Comparison of ENCODE assay signal across 11 cellular contexts in genomic region chr14:60485057-60485599, GRCh38. TPM values are rescaled to one million over a fixed set of nuclear protein-coding genes. Genes with fewer than 3 reads are reported as not detected.
A peak's percentile ranks its signal among the peaks of the same experiment; 100 is the strongest.
DNase-seq lines count a peak whose midpoint lies in the region; ATAC-seq, FAIRE-seq and TF ChIP-seq lines count a peak whose summit lies in the region.
"Had no signal": no experiment of that assay in that cellular context is flagged by ENCODE, and none has a peak within 500 bp of the region (broad histone marks: within the 10 kb centered on the region; RNA-seq: fewer than 3 reads in every experiment).

No MANE protein-coding gene starts in this region.

- H2BK12ac ChIP-seq in H1 (ENCODE audit: low read depth, low read length) = no peak overlapping the region

- no peak overlapping the region for H3K27ac ChIP-seq in HUES64 (ENCODE audit: low read depth, low read length)
- no peak overlapping the region for H3K27ac ChIP-seq in H1 (ENCODE audit: low read depth, low read length)
- H3K27ac ChIP-seq in osteoblast (ENCODE audit: low read depth, low read length) = no peak overlapping the region
- no peak overlapping the region for H3K27ac ChIP-seq in body of pancreas
- H3K27ac ChIP-seq: gastroesophageal sphincter had no signal

- peak overlapping the region; percentile 46; the same call in 1 of the 2 replicates for H3K4me3 ChIP-seq in AG04449 (ENCODE audit: low read depth, low read length)
- H3K4me3 ChIP-seq in HUES64 (ENCODE audit: low read length) = peak overlapping the region; percentile 63
- peak overlapping the region; percentile 47 to 66 (median 59) for H3K4me3 ChIP-seq in H1 (ENCODE audit: extremely low read depth in 1 of 4, insufficient read depth in 2 of 4, low read depth in 3 of 4, low read length in 4 of 4)
- H3K4me3 ChIP-seq in osteoblast (ENCODE audit: insufficient read depth, low read length) = peak overlapping the region; percentile 66
- H3K4me3 ChIP-seq in body of pancreas = no peak overlapping the region

- 4% methylated on average over 25 of the region's 25 CpGs for WGBS in HUES64
- WGBS in H1 (ENCODE audit: extremely low coverage in 1 of 2, insufficient coverage in 1 of 2, insufficient read length in 1 of 2, insufficient replicate concordance in 2 of 2, low coverage in 1 of 2, low lambda C conversion rate in 2 of 2, missing lambda C conversion rate in 1 of 2), 2 experiments = 9% methylated on average over 25 of the region's 25 CpGs; no CpG with 5 or more reads in 1 of the 2 experiments
- 9 to 18% methylated on average over 25 of the region's 25 CpGs for WGBS in body of pancreas, 2 donors

- H3K9me3 ChIP-seq in HUES64 (ENCODE audit: insufficient read depth, low read depth, low read length) (peaks cover 3% of the 10 kb centered on the region; the same call in 1 of the 2 replicates), H1 (ENCODE audit: insufficient read depth in 2 of 2, low read depth in 1 of 2, low read length in 1 of 2) (no peaks in the 10 kb centered on the region), osteoblast (ENCODE audit: low read depth, low read length) (no peaks in the 10 kb centered on the region), body of pancreas (peaks cover 0 to 5% (median under 1%) of the 10 kb centered on the region in 3 donors)

- DNase-seq in AG04449 (ENCODE audit: low read depth, low spot score) = no peak
- no peak for DNase-seq in H1 (ENCODE audit: low read depth in 1 of 2, low spot score in 2 of 2)
- no peak for DNase-seq in osteoblast (ENCODE audit: insufficient read length, low spot score, missing footprints)
- no peak for DNase-seq in body of pancreas
- DNase-seq: CD4-positive, alpha-beta memory T cell; NCI-H1105 had no signal

- H2BK5ac ChIP-seq in H1 (ENCODE audit: low read depth, low read length) = no peak overlapping the region

- POLR2A ChIA-PET in AG04449 (lab: Yijun Ruan, JAX) = no interaction called here
- POLR2A ChIA-PET in H1 (lab: Charles Lee; ENCODE audit: partially characterized antibody) = no interaction called here

- no peak for TF ChIP-seq CTCF in AG04449 (IDR thresholded peaks at IDR 0.05; ENCODE audit: insufficient read depth, low read length, missing control alignments)
- TF ChIP-seq CTCF in H1 (IDR thresholded peaks at IDR 0.05; ENCODE audit: control extremely low read depth in 1 of 3, insufficient read depth in 1 of 3, low read depth in 1 of 3, low read length in 3 of 3) = no peak
- no peak for TF ChIP-seq CTCF in osteoblast (IDR thresholded peaks at IDR 0.05; ENCODE audit: extremely low read depth, low read depth, low read length)
- no peak for TF ChIP-seq CTCF in body of pancreas (IDR thresholded peaks at IDR 0.05)

- no peak overlapping the region for H3K14ac ChIP-seq in H1 (ENCODE audit: insufficient read length)

- no peak overlapping the region for H2BK120ac ChIP-seq in H1 (replicated peaks; ENCODE audit: low read depth, low read length)

- H4K20me1 ChIP-seq in H1 (replicated peaks in 1 of 2; ENCODE audit: control insufficient read depth in 1 of 2, insufficient read depth in 2 of 2, low read length in 2 of 2) (no peaks in the 10 kb centered on the region), osteoblast (ENCODE audit: insufficient read depth, low read length) (no peaks in the 10 kb centered on the region)

- no peak overlapping the region; the same call in 1 of the 2 replicates for H2BK15ac ChIP-seq in H1 (ENCODE audit: low read length)

- no peak overlapping the region for H3K4ac ChIP-seq in H1 (replicated peaks; ENCODE audit: insufficient read length, low read depth, low read length)

- no peak overlapping the region for H4K91ac ChIP-seq in H1 (replicated peaks; ENCODE audit: insufficient read length, low read length)

- H3K4me2 ChIP-seq in H1 (ENCODE audit: insufficient read depth in 1 of 2, low read depth in 2 of 2, low read length in 2 of 2) = peak overlapping the region; percentile 68 to 86
- H3K4me2 ChIP-seq in osteoblast (ENCODE audit: insufficient read depth, low read length) = peak overlapping the region; percentile 78

- no peak overlapping the region for H4K5ac ChIP-seq in H1 (ENCODE audit: insufficient read length, low read depth, low read length)

- no peak for FAIRE-seq in H1 (lab: Jason Lieb, UNC)

- H2AFZ ChIP-seq in H1 (ENCODE audit: low read length) (peak overlapping the region; percentile 93), osteoblast (ENCODE audit: low read length) (peak overlapping the region; percentile 80)

- peak overlapping the region; percentile 75 for H3K9ac ChIP-seq in HUES64 (ENCODE audit: low read depth, low read length)
- H3K9ac ChIP-seq in H1 (replicated peaks in 1 of 4; ENCODE audit: extremely low read depth in 1 of 4, low read depth in 3 of 4, low read length in 3 of 4) = peak overlapping the region in 3 of 4 experiments; percentile 39 to 73 (median 50); a peak in 4 of 7 replicates

- no peak for TF ChIP-seq EP300 in H1 (IDR thresholded peaks at IDR 0.05; ENCODE audit: borderline replicate concordance in 1 of 2, low read depth in 2 of 2, low read length in 2 of 2)

- intact Hi-C loops in body of pancreas (cut with DNase I) = no loop called here

- H4K8ac ChIP-seq in H1 (ENCODE audit: extremely low read depth, insufficient read depth, low read length) = peak overlapping the region; percentile 84; the same call in 1 of the 2 replicates

- peak overlapping the region; percentile 84 for H3K18ac ChIP-seq in H1 (ENCODE audit: extremely low read depth, low read length)

- H3K36me3 ChIP-seq in HUES64 (ENCODE audit: insufficient read depth, low read length) = no peaks in the 10 kb centered on the region
- H3K36me3 ChIP-seq in H1 (ENCODE audit: control insufficient read depth in 2 of 4, insufficient read depth in 4 of 4, low read length in 3 of 4) = no peaks in the 10 kb centered on the region
- no peaks in the 10 kb centered on the region for H3K36me3 ChIP-seq in osteoblast (ENCODE audit: insufficient read depth, low read length)
- no peaks in the 10 kb centered on the region for H3K36me3 ChIP-seq in body of pancreas (replicated peaks in 1 of 2; ENCODE audit: insufficient read depth in 1 of 2, low read depth in 2 of 2)
- H3K36me3 ChIP-seq: gastroesophageal sphincter had no signal

- H3K79me1 ChIP-seq in H1 (ENCODE audit: low read depth, low read length) = no peaks in the 10 kb centered on the region

- TF ChIP-seq RAD21 in H1 (IDR thresholded peaks at IDR 0.05 in 1 of 2, conservative IDR thresholded peaks at IDR 0.05 in 1 of 2; ENCODE audit: low read depth in 2 of 2, low read length in 2 of 2) = no peak

- H2BK20ac ChIP-seq in H1 (ENCODE audit: low read length) = no peak overlapping the region

- H3K23me2 ChIP-seq in H1 (ENCODE audit: low read depth, low read length) = peaks cover 3% of the 10 kb centered on the region

- H3K4me1 ChIP-seq in HUES64 (ENCODE audit: insufficient read depth, low read length) = peaks cover 8% of the 10 kb centered on the region; the same call in 1 of the 2 replicates
- H3K4me1 ChIP-seq in H1 (replicated peaks in 1 of 4; ENCODE audit: control insufficient read depth in 3 of 4, insufficient read depth in 4 of 4, low read length in 3 of 4) = no peaks in the 10 kb centered on the region
- peaks cover 3% of the 10 kb centered on the region for H3K4me1 ChIP-seq in osteoblast (ENCODE audit: insufficient read depth, low read length)
- H3K4me1 ChIP-seq in body of pancreas = peaks cover 10% of the 10 kb centered on the region

- H3K23ac ChIP-seq in H1 (ENCODE audit: insufficient read length) = no peak overlapping the region

- TF ChIP-seq POLR2A in H1 (IDR thresholded peaks at IDR 0.05; ENCODE audit: control extremely low read depth in 1 of 2, low read depth in 2 of 2, low read length in 2 of 2) (peak in 1 of 2 experiments; percentile 32; a peak in 1 of 3 replicates), body of pancreas (IDR thresholded peaks at IDR 0.05) (no peak)

- H3K27me3 ChIP-seq in HUES64 (ENCODE audit: insufficient read depth, low read length) (peaks cover 60% of the 10 kb centered on the region), H1 (replicated peaks in 1 of 4; ENCODE audit: control insufficient read depth in 3 of 4, extremely low read depth in 1 of 4, insufficient read depth in 3 of 4, low read length in 3 of 4) (peaks cover 0 to 29% (median 16%) of the 10 kb centered on the region in 4 experiments; a peak in 6 of 7 replicates), osteoblast (ENCODE audit: insufficient read depth, low read length) (peaks cover 36% of the 10 kb centered on the region), body of pancreas (peaks cover 0 to 14% of the 10 kb centered on the region in 2 donors)

- CTCF ChIA-PET in AG04449 (lab: Yijun Ruan, JAX) (interaction anchor here (1.0 kb wide), 1 partner anchor 10 kb away, joined by 3 read pairs; no protein-coding TSS in a partner anchor), H1 (lab: Charles Lee; ENCODE audit: partially characterized antibody) (interaction anchor here (0.7 kb wide), 1 partner anchor 11 kb away, joined by 3 read pairs; no protein-coding TSS in a partner anchor)

- no peak for ATAC-seq in GM21619 (IDR thresholded peaks at IDR 0.05; ENCODE audit: unreplicated experiment)
- no peak for ATAC-seq in HG03175 (IDR thresholded peaks at IDR 0.05; ENCODE audit: unreplicated experiment)
- ATAC-seq in GM21526 (IDR thresholded peaks at IDR 0.05; ENCODE audit: low FRiP score, unreplicated experiment) = no peak
- ATAC-seq in body of pancreas = no peak
- ATAC-seq: gastroesophageal sphincter had no signal

- no peak overlapping the region for H2AK5ac ChIP-seq in H1 (ENCODE audit: low read depth, low read length)

- H3K79me2 ChIP-seq in H1 (ENCODE audit: control insufficient read depth in 1 of 2, insufficient read depth in 2 of 2, low read length in 2 of 2) (no peaks in the 10 kb centered on the region), osteoblast (ENCODE audit: insufficient read depth, low read length) (no peaks in the 10 kb centered on the region)

- H3K56ac ChIP-seq in H1 (replicated peaks; ENCODE audit: insufficient read length, low read depth, low read length) = no peak overlapping the region

RNA-seq across cellular contexts. Expression of gene C14orf39, which starts 0.7 kb away (rescaled TPM):
- 1.00 TPM for polyA plus RNA-seq in HUES64 (2013, experiment 1 of 2)
- 2.6 TPM for polyA plus RNA-seq in HUES64 (2013, experiment 2 of 2)
- total RNA-seq in H1 (2021; fragmentation: NEBNext Ultra II Directional; extraction: Animal tissue kit (Norgen Biotek cat#: 25700)) = 0.75 and 1.2 TPM in 2 replicates
- polyA plus RNA-seq in H1 (2011; rRNA removed) = 0.05 and 0.18 TPM in 2 replicates
- 0.52 TPM for polyA plus RNA-seq in H1 (2011; cell fraction: cytosol; rRNA removed)
- polyA plus RNA-seq in H1 (2011; cell fraction: nucleus; rRNA removed) = 0.10 TPM
- 0.25 to 1.3 TPM (median 0.53 TPM) in 4 replicates for polyA plus RNA-seq in H1 (2012, experiment 1 of 2)
- 0.05 TPM for polyA plus RNA-seq in H1 (2012, experiment 2 of 2)
- 2.2 TPM for polyA plus RNA-seq in H1 (2013, experiment 1 of 2)
- 2.3 TPM for polyA plus RNA-seq in H1 (2013, experiment 2 of 2)
- polyA minus RNA-seq in H1 (2011; rRNA and poly(A)+ RNA removed) = not detected in 2 replicates
- polyA minus RNA-seq in H1 (2011; cell fraction: cytosol; rRNA and poly(A)+ RNA removed) = not detected
- polyA minus RNA-seq in H1 (2011; cell fraction: nucleus; rRNA and poly(A)+ RNA removed) = 0.40 TPM
- 0.29 and 0.72 TPM in 2 replicates for total RNA-seq in osteoblast
- not detected for total RNA-seq in body of pancreas
- total RNA-seq: CD4-positive, alpha-beta memory T cell had no signal
- polyA plus RNA-seq: CD4-positive, alpha-beta memory T cell had no signal

RNA-seq across cellular contexts. Expression of gene SIX6, which starts 23.8 kb away (rescaled TPM):
- polyA plus RNA-seq in HUES64 (2013, experiment 1 of 2) = 0.15 TPM
- 0.13 TPM for polyA plus RNA-seq in HUES64 (2013, experiment 2 of 2)
- total RNA-seq in H1 (2021; fragmentation: NEBNext Ultra II Directional; extraction: Animal tissue kit (Norgen Biotek cat#: 25700)) = not detected in 2 replicates
- 0.03 and 0.08 TPM in 2 replicates for polyA plus RNA-seq in H1 (2011; rRNA removed)
- polyA plus RNA-seq in H1 (2011; cell fraction: cytosol; rRNA removed) = 0.04 TPM
- 0.06 TPM for polyA plus RNA-seq in H1 (2011; cell fraction: nucleus; rRNA removed)
- 0.07 to 0.08 TPM in 2 of 4 replicates, not detected in the others for polyA plus RNA-seq in H1 (2012, experiment 1 of 2)
- 0.07 TPM for polyA plus RNA-seq in H1 (2012, experiment 2 of 2)
- polyA plus RNA-seq in H1 (2013, experiment 1 of 2) = 0.14 TPM
- polyA plus RNA-seq in H1 (2013, experiment 2 of 2) = 0.18 TPM
- polyA minus RNA-seq in H1 (2011; rRNA and poly(A)+ RNA removed) = not detected in 2 replicates
- not detected for polyA minus RNA-seq in H1 (2011; cell fraction: cytosol; rRNA and poly(A)+ RNA removed)
- polyA minus RNA-seq in H1 (2011; cell fraction: nucleus; rRNA and poly(A)+ RNA removed) = not detected
- under 0.01 TPM in 1 of 2 replicates, not detected in the other for total RNA-seq in osteoblast
- total RNA-seq in body of pancreas = not detected
- total RNA-seq: CD4-positive, alpha-beta memory T cell; gastroesophageal sphincter had no signal
- polyA plus RNA-seq: CD4-positive, alpha-beta memory T cell had no signal

Comparison
In these comparisons a context has a peak if more than half of its experiments do, and no peak if none do; other contexts are left out.
1. H3K4me3 ChIP-seq: peak in AG04449 (single experiment), HUES64 (single experiment), H1 (4 of 4) and osteoblast (single experiment); none in body of pancreas (0 of 2).